ENCODE assay signal across 8 cellular contexts in the genomic region with DNA sequence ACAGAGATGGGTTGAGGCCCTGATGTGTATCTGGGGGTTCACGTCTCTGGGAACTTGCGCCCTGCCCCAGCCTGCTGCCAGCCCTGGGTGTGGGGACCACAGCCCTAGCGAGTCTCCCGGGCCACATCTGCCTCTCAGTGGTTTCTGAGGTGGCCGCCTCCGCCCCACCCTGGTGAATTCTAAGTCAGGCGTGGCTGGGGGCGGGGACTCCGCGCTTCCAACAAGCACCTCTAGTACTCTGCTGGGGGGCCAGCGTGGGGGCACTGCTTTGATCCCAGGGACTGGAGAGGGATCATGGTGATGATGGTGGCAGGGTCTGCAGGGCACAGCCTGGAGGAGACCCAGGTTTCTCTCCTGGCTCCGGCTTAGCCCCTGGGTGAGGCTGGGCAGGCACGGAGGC. TPM values are rescaled to one million over a fixed set of nuclear protein-coding genes. Genes with fewer than 3 reads are reported as not detected.
DNase-seq lines count a peak whose midpoint lies in the region; ATAC-seq and TF ChIP-seq lines count a peak whose summit lies in the region.

No MANE protein-coding gene starts in this region.

- H3K4me3 ChIP-seq in foreskin fibroblast (ENCODE audit: low read depth in 1 of 2, low read length in 2 of 2), result peak overlapping the region; percentile 43 to 91

- no peak overlapping the region for H3K4me3 Mint-ChIP-seq in activated B cell treated with CpG ODN at 0.5 μM for 24 hours

- no peaks in the 10 kb centered on the region for H3K9me3 Mint-ChIP-seq in activated B cell treated with CpG ODN at 0.5 μM for 24 hours

- TF ChIP-seq CTCF in activated B cell treated with CpG ODN at 0.5 μM for 24 hours (IDR thresholded peaks at IDR 0.05), result no peak
- no peak for TF ChIP-seq CTCF in foreskin fibroblast (IDR thresholded peaks at IDR 0.05; ENCODE audit: low read depth, low read length)

- H3K4me1 Mint-ChIP-seq in activated B cell treated with CpG ODN at 0.5 μM for 24 hours, result peaks cover 15% of the 10 kb centered on the region

- CTCF ChIA-PET in activated B cell treated with CpG ODN at 0.5 μM for 24 hours (lab: Charles Lee), result no interaction called here

- ATAC-seq in GM19452 (IDR thresholded peaks at IDR 0.05; ENCODE audit: unreplicated experiment), result peak; percentile 38
- ATAC-seq in activated B cell treated with CpG ODN at 0.5 μM for 24 hours (ENCODE audit: low read depth), result peak; percentile 73

- DNase-seq in activated B cell treated with CpG ODN at 0.5 μM for 24 hours, result peak; percentile 49
- peak in 1 of 2 donors; percentile 80 for DNase-seq in foreskin fibroblast
- DNase-seq in stimulated activated CD8-positive, alpha-beta memory T cell treated with anti-CD3 and anti-CD28 coated beads, Interleukin-7, amount 100 ng/mL, for 24 hours (ENCODE audit: low read depth), result peak; percentile 26
- no peak for DNase-seq in NCI-H2171 treated with DMSO at 0.1 percent for 48 hours (lab: John Stamatoyannopoulos, UW)
- DNase-seq in glomerular visceral epithelial cell (ENCODE audit: extremely low spot score), result no peak
- DNase-seq in NCI-H226, result no peak
- DNase-seq in Kasumi-1 (lab: John Stamatoyannopoulos, UW), result no peak

- POLR2A ChIA-PET in activated B cell treated with CpG ODN at 0.5 μM for 24 hours (lab: Charles Lee), result no interaction called here

- H3K36me3 Mint-ChIP-seq in activated B cell treated with CpG ODN at 0.5 μM for 24 hours (ENCODE audit: low read depth), result no peaks in the 10 kb centered on the region

- intact Hi-C loops in activated B cell treated with CpG ODN at 0.5 μM for 24 hours (cut with micrococcal nuclease), result loop anchor here (1.0 kb wide), 1 partner anchor 10 kb away; no protein-coding TSS in a partner anchor

- no peak overlapping the region for H3K27ac Mint-ChIP-seq in activated B cell treated with CpG ODN at 0.5 μM for 24 hours

- H3K27me3 Mint-ChIP-seq in activated B cell treated with CpG ODN at 0.5 μM for 24 hours, result peaks cover 8% of the 10 kb centered on the region

RNA-seq across cellular contexts. Expression of gene GLIS2, which starts 3.6 kb away (rescaled TPM):
- not detected in 2 replicates for total RNA-seq in activated B cell treated with CpG ODN at 0.5 μM for 24 hours

RNA-seq across cellular contexts. Expression of gene PAM16, which starts 31.7 kb away (rescaled TPM):
- total RNA-seq in activated B cell treated with CpG ODN at 0.5 μM for 24 hours, result 42.4 and 58.1 TPM in 2 replicates

RNA-seq across cellular contexts. Expression of gene TFAP4, which starts 46.6 kb away (rescaled TPM):
- total RNA-seq in activated B cell treated with CpG ODN at 0.5 μM for 24 hours, result 16.7 and 18.1 TPM in 2 replicates

RNA-seq across cellular contexts. Expression of gene VASN, which starts 52.2 kb away (rescaled TPM):
- total RNA-seq in activated B cell treated with CpG ODN at 0.5 μM for 24 hours, result 0.11 and 0.15 TPM in 2 replicates

Comparison
In these comparisons a context has a peak if more than half of its experiments do, and no peak if none do; other contexts are left out.
1. DNase-seq: peak in activated B cell treated with CpG ODN at 0.5 μM for 24 hours (single experiment) and stimulated activated CD8-positive, alpha-beta memory T cell treated with anti-CD3 and anti-CD28 coated beads, Interleukin-7, amount 100 ng/mL, for 24 hours (single experiment); none in NCI-H2171 treated with DMSO at 0.1 percent for 48 hours (single experiment), glomerular visceral epithelial cell (single experiment), NCI-H226 (single experiment) and Kasumi-1 (0 of 2).